Comparison of ENCODE assay signal across 8 cellular contexts in the genomic region with DNA sequence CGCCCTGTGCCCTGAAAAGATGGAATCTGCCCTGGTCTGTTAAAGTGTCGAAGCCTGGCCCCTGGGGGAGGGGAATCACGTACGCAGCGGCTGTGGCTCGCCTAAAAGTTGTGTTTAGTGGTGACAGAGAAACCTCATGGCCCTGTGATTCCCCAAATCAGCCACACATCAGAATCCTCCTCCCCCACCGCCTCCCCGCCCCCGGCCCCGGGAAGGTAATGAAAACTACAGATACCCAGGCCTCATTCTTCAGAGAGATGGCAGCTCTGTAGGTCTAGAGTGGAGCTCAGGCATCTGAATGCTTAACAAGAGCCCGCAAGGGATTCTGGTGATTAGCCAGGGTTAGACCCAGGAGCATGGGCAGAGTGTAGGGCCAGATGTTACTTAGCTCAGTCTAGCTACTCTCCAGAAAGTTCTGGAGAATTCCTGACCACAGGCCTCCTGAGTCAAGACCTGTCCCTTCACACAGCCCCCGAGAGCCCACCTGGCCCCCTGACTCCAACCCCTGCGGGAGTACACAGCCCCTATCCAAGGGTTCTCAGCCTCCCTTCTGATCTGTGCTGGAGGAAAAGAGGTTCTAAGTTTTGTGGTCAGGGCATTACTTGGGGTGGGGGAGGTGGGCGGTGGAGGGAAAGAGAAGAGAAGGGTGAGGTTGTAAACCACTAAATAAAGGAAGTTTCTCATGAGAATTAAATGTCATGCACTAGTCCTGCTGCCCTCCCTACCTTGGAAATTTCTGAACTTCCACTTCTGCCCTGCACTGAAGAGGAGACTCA.
DNase-seq lines count a peak whose midpoint lies in the region; ATAC-seq and TF ChIP-seq lines count a peak whose summit lies in the region.

No MANE protein-coding gene starts in this region.

- H2BK120ac ChIP-seq in trophoblast cell (ENCODE audit: insufficient read depth, low read length, poor library complexity) = peak overlapping the region; percentile 27

- H3K9me3 ChIP-seq in trophoblast cell (ENCODE audit: insufficient read depth, low read depth, low read length) = peaks cover 3% of the 10 kb centered on the region

- H3K18ac ChIP-seq in trophoblast cell (ENCODE audit: low read length) = no peak overlapping the region

- H3K4me1 ChIP-seq in trophoblast cell (ENCODE audit: control insufficient read depth in 1 of 2, insufficient read depth in 2 of 2, low read length in 2 of 2) (peaks cover 14 to 21% of the 10 kb centered on the region in 2 experiments), urinary bladder (ENCODE audit: insufficient read depth) (no peaks in the 10 kb centered on the region)

- peak overlapping the region; percentile 15 for H2BK12ac ChIP-seq in trophoblast cell (ENCODE audit: low read length)

- H4K12ac ChIP-seq in trophoblast cell (ENCODE audit: low read depth, low read length) = no peak overlapping the region

- H3K27ac ChIP-seq in coronary artery (peak overlapping the region; percentile 89 to 90), trophoblast cell (ENCODE audit: low read depth, low read length) (no peak overlapping the region), urinary bladder (ENCODE audit: low read depth) (peak overlapping the region; percentile 12)

- ATAC-seq in GM18909 (IDR thresholded peaks at IDR 0.05; ENCODE audit: poor library complexity, unreplicated experiment) = peak; percentile 50
- ATAC-seq in HG03378 (IDR thresholded peaks at IDR 0.05; ENCODE audit: unreplicated experiment) = peak; percentile 33
- ATAC-seq in HG03280 (IDR thresholded peaks at IDR 0.05; ENCODE audit: unreplicated experiment) = no peak

- H3K23ac ChIP-seq in trophoblast cell (ENCODE audit: low read length) = no peak overlapping the region

- no peak overlapping the region for H3K9ac ChIP-seq in trophoblast cell (ENCODE audit: low read length)

- peak overlapping the region; percentile 81 for H3K4me3 ChIP-seq in coronary artery
- no peak overlapping the region for H3K4me3 ChIP-seq in trophoblast cell (ENCODE audit: low read depth, low read length)
- H3K4me3 ChIP-seq in urinary bladder (ENCODE audit: low read depth, low read length) = peak overlapping the region; percentile 2

- WGBS in trophoblast cell (ENCODE audit: extremely low coverage, insufficient coverage, insufficient read length) = no CpG with 5 or more reads among the region's 14 CpGs
- 85% methylated on average over 14 of the region's 14 CpGs for WGBS in urinary bladder

- peaks cover 5% of the 10 kb centered on the region for H3K79me1 ChIP-seq in trophoblast cell (ENCODE audit: low read length)

- no peak overlapping the region for H3K14ac ChIP-seq in trophoblast cell (ENCODE audit: low read length)

- H2BK5ac ChIP-seq in trophoblast cell (ENCODE audit: low read depth, low read length, poor library complexity) = no peak overlapping the region

- TF ChIP-seq CTCF in coronary artery (IDR thresholded peaks at IDR 0.05) = no peak

- H3K27me3 ChIP-seq in trophoblast cell (ENCODE audit: insufficient read depth, low read length) = no peaks in the 10 kb centered on the region

- peak; percentile 59 for DNase-seq in activated CD4-positive, CD25-positive, alpha-beta regulatory T cell treated with anti-CD3 and anti-CD28 coated beads, Interleukin-2, amount 50 U/mL, for 72 hours
- DNase-seq in coronary artery (ENCODE audit: low spot score) = no peak
- DNase-seq in trophoblast cell = no peak
- no peak for DNase-seq in COR-L47 (lab: John Stamatoyannopoulos, UW)

- H3K4me2 ChIP-seq in trophoblast cell (ENCODE audit: low read length) = no peak overlapping the region

- H2AK5ac ChIP-seq in trophoblast cell (ENCODE audit: low read length) = peak overlapping the region; percentile 16

- H4K8ac ChIP-seq in trophoblast cell (ENCODE audit: low read depth, low read length) = no peak overlapping the region

- H3K36me3 ChIP-seq in trophoblast cell (ENCODE audit: control insufficient read depth in 1 of 2, insufficient read depth in 2 of 2, low read length in 2 of 2) (no peaks in the 10 kb centered on the region), urinary bladder (ENCODE audit: insufficient read depth) (no peaks in the 10 kb centered on the region)

- peak overlapping the region; percentile 51 for H4K91ac ChIP-seq in trophoblast cell (ENCODE audit: low read depth, low read length)

- no peak overlapping the region for H3K4ac ChIP-seq in trophoblast cell (ENCODE audit: low read depth, low read length)

- no peak overlapping the region for H2AFZ ChIP-seq in trophoblast cell (ENCODE audit: insufficient read depth, low read length, poor library complexity)

- no peaks in the 10 kb centered on the region for H3K79me2 ChIP-seq in trophoblast cell (ENCODE audit: control insufficient read depth, insufficient read depth, low read length, poor library complexity)
